8 cellular contexts compared by ENCODE assay signal in the genomic region with DNA sequence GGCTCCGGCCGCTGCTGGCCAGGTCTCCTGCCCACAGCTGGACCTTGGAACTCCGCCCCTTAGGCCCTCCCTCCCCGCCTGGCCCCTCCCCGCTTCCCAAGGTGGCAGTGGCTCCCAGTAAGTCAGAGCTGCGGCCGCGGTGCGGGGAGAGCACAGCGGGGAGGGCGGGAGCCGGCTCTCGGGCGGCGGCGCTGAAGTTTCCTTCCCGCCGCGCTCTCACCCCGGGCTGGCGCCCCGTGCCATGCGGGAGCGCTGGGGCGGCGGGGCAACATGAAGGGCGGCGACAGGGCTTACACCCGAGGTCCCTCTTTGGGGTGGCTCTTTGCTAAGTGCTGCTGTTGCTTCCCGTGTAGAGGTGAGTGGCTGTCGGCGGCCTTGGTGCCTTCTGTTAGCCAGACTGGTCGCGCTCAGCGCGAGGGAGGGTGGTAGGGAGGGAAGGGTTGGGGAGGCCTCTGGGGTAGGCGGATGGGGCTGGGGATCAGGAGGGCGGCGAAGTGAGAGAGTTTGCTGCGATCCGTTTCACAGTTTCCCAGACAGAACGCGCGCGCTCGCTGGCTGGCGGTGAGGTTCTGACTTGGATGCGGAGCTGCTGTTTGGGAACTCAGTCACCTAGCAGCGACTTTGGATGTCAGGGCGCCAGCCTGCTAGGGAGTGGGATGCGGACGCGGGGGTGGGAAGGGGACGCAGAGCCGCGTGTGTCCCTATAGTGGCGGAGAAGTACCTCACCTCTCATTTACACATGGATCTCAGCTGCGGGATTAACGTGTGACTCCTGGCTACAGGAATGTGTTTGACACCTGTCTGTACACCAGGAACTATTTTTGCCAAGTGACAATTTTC.
DNase-seq lines count a peak whose midpoint lies in the region; ATAC-seq and TF ChIP-seq lines count a peak whose summit lies in the region.

No MANE protein-coding gene starts in this region.

- H3K27ac Mint-ChIP-seq in activated naive CD4-positive, alpha-beta T cell treated with anti-CD3 and anti-CD28 coated beads, Interleukin-2, amount 50 U/mL, for 24 hours: no peak overlapping the region

- H3K4me3 Mint-ChIP-seq in activated naive CD4-positive, alpha-beta T cell treated with anti-CD3 and anti-CD28 coated beads, Interleukin-2, amount 50 U/mL, for 24 hours: peak overlapping the region; percentile 76

- intact Hi-C loops in left ventricle myocardium superior (cut with micrococcal nuclease) (no loop called here), posterior vena cava (cut with DNase I) (no loop called here)

- no peaks in the 10 kb centered on the region for H3K9me3 Mint-ChIP-seq in activated naive CD4-positive, alpha-beta T cell treated with anti-CD3 and anti-CD28 coated beads, Interleukin-2, amount 50 U/mL, for 24 hours

- DNase-seq in GM12864 (ENCODE audit: low read depth) (no peak), NCI-H82 (lab: John Stamatoyannopoulos, UW) (peak; percentile 73), left ventricle myocardium superior (peak; percentile 89), posterior vena cava (ENCODE audit: low spot score) (peak; percentile 83), erythroblast (lab: John Stamatoyannopoulos, UW) (no peak)

- H3K27me3 Mint-ChIP-seq in activated naive CD4-positive, alpha-beta T cell treated with anti-CD3 and anti-CD28 coated beads, Interleukin-2, amount 50 U/mL, for 24 hours: peaks cover 24% of the 10 kb centered on the region

- TF ChIP-seq POLR2A in erythroblast (IDR thresholded peaks at IDR 0.05; ENCODE audit: low read length): no peak

- H3K4me3 ChIP-seq in GM12864 (ENCODE audit: low read depth, low read length): peak overlapping the region; percentile 48

- peaks cover 17% of the 10 kb centered on the region for H3K4me1 Mint-ChIP-seq in activated naive CD4-positive, alpha-beta T cell treated with anti-CD3 and anti-CD28 coated beads, Interleukin-2, amount 50 U/mL, for 24 hours

- ATAC-seq in left ventricle myocardium superior: peak; percentile 97
- no peak for ATAC-seq in HG03025 (IDR thresholded peaks at IDR 0.05; ENCODE audit: low FRiP score, unreplicated experiment)
- ATAC-seq in HG02870 (IDR thresholded peaks at IDR 0.05; ENCODE audit: unreplicated experiment): no peak

- no peaks in the 10 kb centered on the region for H3K36me3 Mint-ChIP-seq in activated naive CD4-positive, alpha-beta T cell treated with anti-CD3 and anti-CD28 coated beads, Interleukin-2, amount 50 U/mL, for 24 hours

- TF ChIP-seq CTCF in GM12864 (IDR thresholded peaks at IDR 0.05; ENCODE audit: low read depth, low read length, missing control alignments): no peak

Comparison
In these comparisons a context has a peak if more than half of its experiments do, and no peak if none do; other contexts are left out.
1. DNase-seq: peak in NCI-H82 (single experiment), left ventricle myocardium superior (single experiment) and posterior vena cava (single experiment); none in GM12864 (single experiment) and erythroblast (0 of 2).